ENCODE assay signal across 21 cellular contexts in the genomic region with DNA sequence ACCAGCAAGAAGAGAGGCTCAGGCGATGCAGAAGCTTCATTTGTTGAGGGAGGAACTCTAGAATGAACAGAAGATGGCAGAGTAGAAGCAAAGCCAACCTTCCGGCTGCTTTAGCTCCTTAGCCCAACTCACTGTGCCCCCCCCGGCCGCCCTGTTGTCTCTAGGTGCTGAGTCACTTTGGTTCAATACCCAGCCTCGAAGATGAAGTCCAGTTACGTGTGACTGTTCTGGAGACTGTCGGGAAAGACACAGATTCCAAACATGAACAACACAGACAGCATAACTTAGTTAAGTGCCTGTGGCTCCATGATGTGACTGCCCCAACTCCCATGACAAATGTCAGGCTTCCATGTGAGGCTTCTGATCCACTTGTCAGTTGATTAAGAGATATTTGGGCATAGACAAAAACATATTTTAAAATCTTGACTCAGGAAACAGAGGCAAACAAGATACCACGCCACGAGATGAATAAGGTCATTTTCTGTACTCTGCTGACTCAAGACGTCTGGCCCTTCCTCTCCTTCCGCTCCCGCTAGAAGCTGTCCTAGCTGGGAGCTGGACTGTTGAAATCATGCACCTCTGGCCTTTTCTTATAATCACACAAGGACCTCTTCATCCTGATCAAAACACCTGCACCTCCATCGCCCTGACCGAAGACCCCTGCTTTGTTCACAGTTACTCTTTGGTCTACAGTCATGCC.
DNase-seq lines count a peak whose midpoint lies in the region; ATAC-seq, FAIRE-seq and TF ChIP-seq lines count a peak whose summit lies in the region.
"Had no signal": no experiment of that assay in that cellular context is flagged by ENCODE, and none has a peak within 500 bp of the region (broad histone marks: within the 10 kb centered on the region; RNA-seq: fewer than 3 reads in every experiment).

No MANE protein-coding gene starts in this region.

- no peaks in the 10 kb centered on the region for H3K9me3 ChIP-seq in esophagus squamous epithelium
- H3K9me3 ChIP-seq: BLaER1 had no signal

- ATAC-seq in GM18909 (IDR thresholded peaks at IDR 0.05; ENCODE audit: poor library complexity, unreplicated experiment): no peak
- ATAC-seq: HCT116 had no signal

- no peak for TF ChIP-seq POLR2A in esophagus squamous epithelium (IDR thresholded peaks at IDR 0.05)

- DNase-seq in HTR-8/SVneo (ENCODE audit: insufficient read length, low spot score) (no peak), amniotic epithelial cell (ENCODE audit: low read depth) (peak; percentile 4), islet precursor cell (peak; percentile 72), urothelium cell line (ENCODE audit: low spot score) (peak; percentile 18), esophagus squamous epithelium (lab: John Stamatoyannopoulos, UW) (no peak), DMS 273 (lab: John Stamatoyannopoulos, UW; ENCODE audit: unreplicated experiment) (no peak)
- DNase-seq: CD4-positive, CD25-positive, alpha-beta regulatory T cell; IMR-90; MM.1S; NCI-H2029; NCI-H446 treated with DMSO at 0.1 percent for 48 hours; NCI-H526 treated with DMSO at 0.1 percent for 48 hours; PC-9; SHP77 had no signal

- peak; percentile 13 for FAIRE-seq in HTR-8/SVneo (lab: Jason Lieb, UNC)
- FAIRE-seq in urothelium cell line (lab: Jason Lieb, UNC): no peak
- FAIRE-seq: A204.1, GM19239 had no signal

- H3K4me1 ChIP-seq in esophagus squamous epithelium: no peaks in the 10 kb centered on the region
- H3K4me1 ChIP-seq: BLaER1 had no signal

- no peak for TF ChIP-seq CTCF in esophagus squamous epithelium (IDR thresholded peaks at IDR 0.05)

- intact Hi-C loops in esophagus squamous epithelium (cut with DNase I): no loop called here

- H3K4me3 ChIP-seq in esophagus squamous epithelium: no peak overlapping the region
- H3K4me3 ChIP-seq: BLaER1, PC-9 had no signal

- H3K36me3 ChIP-seq in esophagus squamous epithelium: no peaks in the 10 kb centered on the region
- H3K36me3 ChIP-seq: BLaER1 had no signal

- no peaks in the 10 kb centered on the region for H3K27me3 ChIP-seq in esophagus squamous epithelium
- H3K27me3 ChIP-seq: BLaER1 had no signal

- no peak overlapping the region for H3K27ac ChIP-seq in esophagus squamous epithelium
- H3K27ac ChIP-seq: BLaER1, KMS-11, PC-9, RWPE1 had no signal

- WGBS in esophagus squamous epithelium, 2 donors: 85 to 88% methylated on average over 14 of the region's 14 CpGs

Comparison
In these comparisons a context has a peak if more than half of its experiments do, and no peak if none do; other contexts are left out.
1. DNase-seq: peak in amniotic epithelial cell (single experiment), islet precursor cell (single experiment) and urothelium cell line (single experiment); none in HTR-8/SVneo (single experiment), esophagus squamous epithelium (single experiment) and DMS 273 (single experiment).